ENCODE assay signal across 27 cellular contexts in genomic region chr4:22744478-22745062, GRCh38. TPM values are rescaled to one million over a fixed set of nuclear protein-coding genes. Genes with fewer than 3 reads are reported as not detected.
"Had no signal": no experiment of that assay in that cellular context is flagged by ENCODE, and none has a peak within 500 bp of the region (broad histone marks: within the 10 kb centered on the region; RNA-seq: fewer than 3 reads in every experiment).

No MANE protein-coding gene starts in this region.

- H3K27me3 ChIP-seq: esophagus muscularis mucosa, gastrocnemius medialis, heart right ventricle, pancreas, right lobe of liver, testis, tibial nerve, upper lobe of right lung, vagina had no signal

- DNase-seq: effector memory CD8-positive, alpha-beta T cell; gastrocnemius medialis; heart right ventricle; hypothalamus; islet precursor cell; left colon; left ventricle myocardium superior; mesendoderm; naive B cell; occipital lobe; pancreas; right lobe of liver; stimulated activated CD4-positive, alpha-beta T cell treated with anti-CD3 and anti-CD28 coated beads, Interleukin-4, amount 100 ng/mL, for 1 hour; stimulated activated CD8-positive, alpha-beta memory T cell treated with anti-CD3 and anti-CD28 coated beads, Interleukin-4, amount 100 ng/mL, for 48 hours; testis; upper lobe of right lung had no signal

- H3K27ac Mint-ChIP-seq: dendritic cell treated with granulocyte-macrophage colony-stimulating factor and Interleukin-4, amounts not matched to agents 40 ng/mL and 50 ng/mL, for 4 days; effector memory CD8-positive, alpha-beta T cell; naive B cell; nephron; progenitor cell of endocrine pancreas; stimulated activated effector memory CD8-positive, alpha-beta T cell treated with anti-CD3 and anti-CD28 coated beads, Interleukin-12 subunit alpha, Interleukin-12 subunit beta, amount 100 ng/mL, for 72 hours; stimulated activated naive CD8-positive, alpha-beta T cell treated with anti-CD3 and anti-CD28 coated beads, Interleukin-15, Interleukin-2, amounts not matched to agents 100 ng/mL and 50 ng/mL, for 24 hours had no signal

- H3K4me1 Mint-ChIP-seq: naive B cell; stimulated activated effector memory CD8-positive, alpha-beta T cell treated with anti-CD3 and anti-CD28 coated beads, Interleukin-12 subunit alpha, Interleukin-12 subunit beta, amount 100 ng/mL, for 72 hours had no signal

- H3K36me3 ChIP-seq: esophagus muscularis mucosa, gastrocnemius medialis, heart right ventricle, pancreas, tibial nerve, upper lobe of right lung, vagina had no signal

- H3K27ac ChIP-seq: epithelial cell of prostate, esophagus muscularis mucosa, gastrocnemius medialis, heart right ventricle, pancreas, right lobe of liver, testis, tibial nerve, upper lobe of right lung, vagina had no signal

- ATAC-seq: effector memory CD8-positive, alpha-beta T cell; gastrocnemius medialis; heart right ventricle; left colon; left ventricle myocardium superior; pancreas; right lobe of liver; stimulated activated effector memory CD8-positive, alpha-beta T cell treated with anti-CD3 and anti-CD28 coated beads, Interleukin-12 subunit alpha, Interleukin-12 subunit beta, amount 100 ng/mL, for 72 hours; upper lobe of right lung had no signal

- FAIRE-seq: pancreas had no signal

- H3K4me3 Mint-ChIP-seq: dendritic cell treated with granulocyte-macrophage colony-stimulating factor and Interleukin-4, amounts not matched to agents 40 ng/mL and 50 ng/mL, for 4 days; effector memory CD8-positive, alpha-beta T cell; naive B cell; nephron; stimulated activated effector memory CD8-positive, alpha-beta T cell treated with anti-CD3 and anti-CD28 coated beads, Interleukin-12 subunit alpha, Interleukin-12 subunit beta, amount 100 ng/mL, for 72 hours; stimulated activated naive CD8-positive, alpha-beta T cell treated with anti-CD3 and anti-CD28 coated beads, Interleukin-15, Interleukin-2, amounts not matched to agents 100 ng/mL and 50 ng/mL, for 24 hours had no signal

- H3K36me3 Mint-ChIP-seq: naive B cell; stimulated activated effector memory CD8-positive, alpha-beta T cell treated with anti-CD3 and anti-CD28 coated beads, Interleukin-12 subunit alpha, Interleukin-12 subunit beta, amount 100 ng/mL, for 72 hours had no signal

- H3K4me1 ChIP-seq: esophagus muscularis mucosa, gastrocnemius medialis, pancreas, right lobe of liver, testis, tibial nerve, upper lobe of right lung, vagina had no signal

- H3K9me3 ChIP-seq: esophagus muscularis mucosa, gastrocnemius medialis, heart right ventricle, pancreas, right lobe of liver, testis, tibial nerve, upper lobe of right lung, vagina had no signal

- H3K27me3 Mint-ChIP-seq: dendritic cell treated with granulocyte-macrophage colony-stimulating factor and Interleukin-4, amounts not matched to agents 40 ng/mL and 50 ng/mL, for 4 days; effector memory CD8-positive, alpha-beta T cell; progenitor cell of endocrine pancreas had no signal

- H3K4me3 ChIP-seq: esophagus muscularis mucosa, gastrocnemius medialis, heart right ventricle, lung, pancreas, right lobe of liver, testis, tibial nerve, upper lobe of right lung, vagina had no signal

- H3K9me3 Mint-ChIP-seq: dendritic cell treated with granulocyte-macrophage colony-stimulating factor and Interleukin-4, amounts not matched to agents 40 ng/mL and 50 ng/mL, for 4 days had no signal

RNA-seq across cellular contexts. Expression of gene GBA3, which starts 51.8 kb away (rescaled TPM):
- total RNA-seq: esophagus muscularis mucosa, fibroblast of villous mesenchyme, heart right ventricle, left ventricle myocardium superior, tibial nerve, vagina had no signal
